ENCODE assay signal across 1 cellular context in genomic region chr4:185821029-185821419, GRCh38.
TF ChIP-seq lines count a peak whose summit lies in the region.

No MANE protein-coding gene starts in this region.

TF ChIP-seq in GM23338, 12 proteins besides CTCF, POLR2A, EP300 and RAD21 (continued from another document):
- TF ChIP-seq ZNF462 (CRISPR knock-in tag; IDR thresholded peaks at IDR 0.05) (no peak), EZH2 (IDR thresholded peaks at IDR 0.05; ENCODE audit: low read depth, unreplicated experiment) (no peak), ETS1 (IDR thresholded peaks at IDR 0.05) (no peak), CREB1 (CRISPR knock-in tag; IDR thresholded peaks at IDR 0.05; ENCODE audit: low read depth) (no peak), JUNB (IDR thresholded peaks at IDR 0.05; ENCODE audit: unreplicated experiment) (no peak), REST (IDR thresholded peaks at IDR 0.05; ENCODE audit: unreplicated experiment) (no peak), POLR2AphosphoS5 (IDR thresholded peaks at IDR 0.05; ENCODE audit: low read depth) (no peak)
